In genomic region chr2:9951522-9952285, GRCh38 we compare ENCODE assay signal across 8 cellular contexts.
A peak's percentile ranks its signal among the peaks of the same experiment; 100 is the strongest.
DNase-seq lines count a peak whose midpoint lies in the region; ATAC-seq lines count a peak whose summit lies in the region.

GRHL1 (plus strand) TSS chr2:9951693; CDS start chr2:9951834, 141 bp downstream.

- no peaks in the 10 kb centered on the region for H3K9me3 Mint-ChIP-seq in central memory CD8-positive, alpha-beta T cell

- H3K27me3 Mint-ChIP-seq in central memory CD8-positive, alpha-beta T cell: peaks cover 63% of the 10 kb centered on the region

- peak; percentile 97 for ATAC-seq in GM19025 (IDR thresholded peaks at IDR 0.05; ENCODE audit: low read depth, unreplicated experiment)
- ATAC-seq in HG03280 (IDR thresholded peaks at IDR 0.05; ENCODE audit: unreplicated experiment): peak; percentile 97
- peak; percentile 92 for ATAC-seq in central memory CD8-positive, alpha-beta T cell (replicated peaks; ENCODE audit: extremely low read depth, poor library complexity, severe bottlenecking)

- DNase-seq in ACHN: peak; percentile 92
- DNase-seq in NCI-H226: peak; percentile 80
- peak; percentile 79 for DNase-seq in activated CD4-positive, CD25-positive, alpha-beta regulatory T cell treated with anti-CD3 and anti-CD28 coated beads, Interleukin-2, amount 50 U/mL, for 16 hours (ENCODE audit: low read depth, low spot score)
- DNase-seq in central memory CD8-positive, alpha-beta T cell (ENCODE audit: low spot score in 2 of 2): peak; percentile 83
- DNase-seq in iris pigment epithelial cell (ENCODE audit: low read depth): peak; percentile 90
- DNase-seq in stimulated activated CD4-positive, alpha-beta T cell treated with anti-CD3 and anti-CD28 coated beads, Interleukin-12 subunit alpha, Interleukin-12 subunit beta, amount 100 ng/mL, for 24 hours (ENCODE audit: low read depth in 2 of 2): peak; percentile 78 to 81

- peaks cover 6% of the 10 kb centered on the region for H3K4me1 Mint-ChIP-seq in central memory CD8-positive, alpha-beta T cell

- H3K36me3 Mint-ChIP-seq in central memory CD8-positive, alpha-beta T cell (ENCODE audit: insufficient read depth): peaks cover 5% of the 10 kb centered on the region

- H3K27ac Mint-ChIP-seq in central memory CD8-positive, alpha-beta T cell (ENCODE audit: low read depth): peak within 1 kb of the TSS; percentile 78

- in situ Hi-C loops in ACHN (cut with HindIII; ENCODE audit: low pct_ligation_motif_present, low pct_unique_long_range_greater_than_20kb, low sequenced_read_pairs): no loop called here

- peak within 1 kb of the TSS; percentile 86 for H3K4me3 Mint-ChIP-seq in central memory CD8-positive, alpha-beta T cell

Comparison
In these comparisons a context has a peak if more than half of its experiments do, and no peak if none do; other contexts are left out.
1. Peak in every context shown above with its lines: DNase-seq and ATAC-seq.